In genomic region chr3:125914768-125915426, GRCh38 we compare ENCODE assay signal across 8 cellular contexts. TPM values are rescaled to one million over a fixed set of nuclear protein-coding genes. Genes with fewer than 3 reads are reported as not detected.
DNase-seq lines count a peak whose midpoint lies in the region; ATAC-seq and TF ChIP-seq lines count a peak whose summit lies in the region.
"Not testable (repeated sequence)": the region's sequence is repeated elsewhere in the genome, so short reads cannot be mapped to it uniquely, and the experiment has no call there.

No MANE protein-coding gene starts in this region.

- not testable (repeated sequence) for H3K9ac ChIP-seq in HUES64 (ENCODE audit: low read depth, low read length); iPS-15b (ENCODE audit: low read depth, low read length)
- H3K9ac ChIP-seq in duodenal mucosa (ENCODE audit: low read depth in 1 of 2, low read length in 2 of 2) = peak overlapping the region; percentile 59 to 75
- peak overlapping the region; percentile 52 for H3K9ac ChIP-seq in neural cell (ENCODE audit: low read length)

- 12% methylated on average over 8 of the region's 12 CpGs for WGBS in HUES64

- intact Hi-C loops in CD8-positive, alpha-beta T cell (cut with DNase I, micrococcal nuclease) = loop anchor here (2.0 to 10.0 kb wide), 10 partner anchors 320 to 1953 kb away; partner anchors contain the start of genes ABTB1 (in 2 of the 2), PLXNA1 (in 2 of the 2), CCDC14 (in 1 of the 2) and KLF15 (in 1 of the 2)
- intact Hi-C loops in OCI-LY7 (cut with micrococcal nuclease; ENCODE audit: unreplicated experiment) = loop anchor here (5.0 kb wide), 2 partner anchors 148 to 323 kb away; no protein-coding TSS in a partner anchor
- intact Hi-C loops in activated T-helper 1 cell treated with anti-CD3 and anti-CD28 coated beads, Interleukin-12 subunit alpha, Interleukin-12 subunit beta, Interleukin-2, Interleukin-4 antibody, amounts not matched to agents 30 ng/mL and 10 ng/mL and 1 ng/mL, durations not matched to agents 14 hours and 24 hours and 36 hours (cut with micrococcal nuclease) = loop anchor here (5.0 to 10.0 kb wide), 4 partner anchors 150 to 1760 kb away; partner anchors contain the start of genes ABTB1, UMPS and ZNF148

- H3K27me3 Mint-ChIP-seq in CD8-positive, alpha-beta T cell (ENCODE audit: low read depth); activated T-helper 1 cell treated with anti-CD3 and anti-CD28 coated beads, Interleukin-12 subunit alpha, Interleukin-12 subunit beta, Interleukin-2, Interleukin-4 antibody, amounts not matched to agents 30 ng/mL and 10 ng/mL and 1 ng/mL, durations not matched to agents 14 hours and 24 hours and 36 hours (ENCODE audit: insufficient read depth): not testable (repeated sequence)

- not testable (repeated sequence) for H3K9me3 ChIP-seq in CD8-positive, alpha-beta T cell (ENCODE audit: low read length); HUES64 (ENCODE audit: insufficient read depth, low read depth, low read length); OCI-LY7 (ENCODE audit: low read length); duodenal mucosa (ENCODE audit: control insufficient read depth in 1 of 2, low read length in 2 of 2); iPS-15b (ENCODE audit: control insufficient read depth, insufficient read depth, low read length); neural cell (ENCODE audit: low read length)

- POLR2A ChIA-PET in CD8-positive, alpha-beta T cell (lab: Charles Lee); OCI-LY7 (lab: Charles Lee): not testable (repeated sequence)

- not testable (repeated sequence) for TF ChIP-seq RAD21 in neural cell (conservative IDR thresholded peaks at IDR 0.05)

- TF ChIP-seq CTCF in CD8-positive, alpha-beta T cell (IDR thresholded peaks at IDR 0.05); OCI-LY7 (conservative IDR thresholded peaks at IDR 0.05; ENCODE audit: low read length); neural cell (IDR thresholded peaks at IDR 0.05; ENCODE audit: poor library complexity, severe bottlenecking): not testable (repeated sequence)

- not testable (repeated sequence) for H3K36me3 Mint-ChIP-seq in CD8-positive, alpha-beta T cell; activated T-helper 1 cell treated with anti-CD3 and anti-CD28 coated beads, Interleukin-12 subunit alpha, Interleukin-12 subunit beta, Interleukin-2, Interleukin-4 antibody, amounts not matched to agents 30 ng/mL and 10 ng/mL and 1 ng/mL, durations not matched to agents 14 hours and 24 hours and 36 hours (ENCODE audit: low read depth)

- CTCF ChIA-PET in CD8-positive, alpha-beta T cell (lab: Charles Lee); OCI-LY7 (lab: Charles Lee; ENCODE audit: unreplicated experiment): not testable (repeated sequence)

- H3K4me2 ChIP-seq in OCI-LY7 (ENCODE audit: low read length) = peak overlapping the region; percentile 56
- not testable (repeated sequence) for H3K4me2 ChIP-seq in neural cell (ENCODE audit: low read length)

- H2AFZ ChIP-seq in OCI-LY7 (ENCODE audit: low read length); neural cell (ENCODE audit: low read depth, low read length): not testable (repeated sequence)

- not testable (repeated sequence) for TF ChIP-seq EP300 in neural cell (conservative IDR thresholded peaks at IDR 0.05; ENCODE audit: poor library complexity, severe bottlenecking)

- H3K4me1 Mint-ChIP-seq in CD8-positive, alpha-beta T cell (ENCODE audit: low read depth) = peaks cover 19% of the 10 kb centered on the region
- H3K4me1 Mint-ChIP-seq in activated T-helper 1 cell treated with anti-CD3 and anti-CD28 coated beads, Interleukin-12 subunit alpha, Interleukin-12 subunit beta, Interleukin-2, Interleukin-4 antibody, amounts not matched to agents 30 ng/mL and 10 ng/mL and 1 ng/mL, durations not matched to agents 14 hours and 24 hours and 36 hours (ENCODE audit: low read depth) = peaks cover 24% of the 10 kb centered on the region

- not testable (repeated sequence) for H3K36me3 ChIP-seq in CD8-positive, alpha-beta T cell (ENCODE audit: insufficient read depth, low read length); HUES64 (ENCODE audit: insufficient read depth, low read length); OCI-LY7 (ENCODE audit: insufficient read depth, low read length); duodenal mucosa (ENCODE audit: control insufficient read depth in 1 of 2, insufficient read depth in 2 of 2, low read length in 2 of 2); iPS-15b (ENCODE audit: control insufficient read depth, insufficient read depth, low read length); neural cell (ENCODE audit: insufficient read depth, low read length)

- H3K9me3 Mint-ChIP-seq in CD8-positive, alpha-beta T cell; activated T-helper 1 cell treated with anti-CD3 and anti-CD28 coated beads, Interleukin-12 subunit alpha, Interleukin-12 subunit beta, Interleukin-2, Interleukin-4 antibody, amounts not matched to agents 30 ng/mL and 10 ng/mL and 1 ng/mL, durations not matched to agents 14 hours and 24 hours and 36 hours: not testable (repeated sequence)

- DNase-seq in CD8-positive, alpha-beta T cell; activated T-helper 1 cell treated with anti-CD3 and anti-CD28 coated beads, Interleukin-12 subunit alpha, Interleukin-12 subunit beta, Interleukin-2, Interleukin-4 antibody, amounts not matched to agents 30 ng/mL and 10 ng/mL and 1 ng/mL, durations not matched to agents 14 hours and 24 hours and 36 hours (ENCODE audit: low spot score): not testable (repeated sequence)
- DNase-seq in OCI-LY7 (ENCODE audit: low spot score) = peak; percentile 6

- not testable (repeated sequence) for ATAC-seq in CD8-positive, alpha-beta T cell

- H3F3A ChIP-seq in neural cell (ENCODE audit: insufficient read depth, low read length, poor library complexity, severe bottlenecking) = not testable (repeated sequence)

- H3K4me1 ChIP-seq in CD8-positive, alpha-beta T cell (ENCODE audit: insufficient read depth, low read length); HUES64 (ENCODE audit: insufficient read depth, low read length); duodenal mucosa (ENCODE audit: control insufficient read depth in 1 of 2, insufficient read depth in 2 of 2, low read length in 2 of 2); iPS-15b (ENCODE audit: control insufficient read depth, insufficient read depth, low read length): not testable (repeated sequence)
- peaks cover 23% of the 10 kb centered on the region for H3K4me1 ChIP-seq in OCI-LY7 (ENCODE audit: insufficient read depth, low read length, poor library complexity, severe bottlenecking)

- H3K4me3 Mint-ChIP-seq in CD8-positive, alpha-beta T cell = peak overlapping the region; percentile 90
- H3K4me3 Mint-ChIP-seq in activated T-helper 1 cell treated with anti-CD3 and anti-CD28 coated beads, Interleukin-12 subunit alpha, Interleukin-12 subunit beta, Interleukin-2, Interleukin-4 antibody, amounts not matched to agents 30 ng/mL and 10 ng/mL and 1 ng/mL, durations not matched to agents 14 hours and 24 hours and 36 hours = peak overlapping the region; percentile 86

- not testable (repeated sequence) for H4K20me1 ChIP-seq in OCI-LY7 (ENCODE audit: insufficient read depth, low read length); neural cell (ENCODE audit: insufficient read depth)

- peak overlapping the region; percentile 70 for H3K4me3 ChIP-seq in CD8-positive, alpha-beta T cell (ENCODE audit: low read depth, low read length)
- peak overlapping the region; percentile 63 for H3K4me3 ChIP-seq in HUES64 (ENCODE audit: low read length)
- peak overlapping the region; percentile 72 for H3K4me3 ChIP-seq in OCI-LY7 (ENCODE audit: low read depth, low read length, poor library complexity, severe bottlenecking)
- H3K4me3 ChIP-seq in duodenal mucosa (ENCODE audit: low read depth in 1 of 2, low read length in 2 of 2) = peak overlapping the region; percentile 35 to 65
- peak overlapping the region; percentile 55 for H3K4me3 ChIP-seq in iPS-15b (ENCODE audit: low read depth, low read length)
- peak overlapping the region; percentile 74 for H3K4me3 ChIP-seq in neural cell (ENCODE audit: low read length)

- peak overlapping the region; percentile 74 for H3K27ac ChIP-seq in CD8-positive, alpha-beta T cell (ENCODE audit: low read depth, low read length)
- not testable (repeated sequence) for H3K27ac ChIP-seq in HUES64 (ENCODE audit: low read depth, low read length); OCI-LY7 (ENCODE audit: low read depth, low read length, poor library complexity, severe bottlenecking); neural cell (ENCODE audit: low read length)
- H3K27ac ChIP-seq in duodenal mucosa (ENCODE audit: low read depth, low read length) (peak overlapping the region; percentile 81), temporal lobe (ENCODE audit: low read depth, low read length) (peak overlapping the region; percentile 44)

- not testable (repeated sequence) for H3K27me3 ChIP-seq in CD8-positive, alpha-beta T cell (ENCODE audit: insufficient read depth, low read length); HUES64 (ENCODE audit: insufficient read depth, low read length); duodenal mucosa (ENCODE audit: control insufficient read depth in 1 of 2, insufficient read depth in 2 of 2, low read length in 2 of 2); iPS-15b (ENCODE audit: control insufficient read depth, insufficient read depth, low read length); neural cell (ENCODE audit: insufficient read depth, low read depth, low read length)

- BruUV-seq in OCI-LY7 (replicated peaks; lab: Mats Ljungman, UMichigan) = not testable (repeated sequence)

- H3K9me2 ChIP-seq in OCI-LY7 (ENCODE audit: insufficient read depth, low read length); neural cell (ENCODE audit: insufficient read depth, low read length): not testable (repeated sequence)

- H3K79me2 ChIP-seq in OCI-LY7 (ENCODE audit: insufficient read depth, low read depth, low read length); neural cell (replicated peaks; ENCODE audit: insufficient read depth, low read length): not testable (repeated sequence)

- H3K27ac Mint-ChIP-seq in CD8-positive, alpha-beta T cell = peak overlapping the region; percentile 96
- H3K27ac Mint-ChIP-seq in activated T-helper 1 cell treated with anti-CD3 and anti-CD28 coated beads, Interleukin-12 subunit alpha, Interleukin-12 subunit beta, Interleukin-2, Interleukin-4 antibody, amounts not matched to agents 30 ng/mL and 10 ng/mL and 1 ng/mL, durations not matched to agents 14 hours and 24 hours and 36 hours = peak overlapping the region; percentile 67

RNA-seq across cellular contexts. Expression of gene ROPN1B, which starts 54.1 kb away (rescaled TPM):
- total RNA-seq in CD8-positive, alpha-beta T cell = not detected
- polyA plus RNA-seq in HUES64 (2013, experiment 1 of 2) = not detected
- polyA plus RNA-seq in HUES64 (2013, experiment 2 of 2) = not detected
- total RNA-seq in OCI-LY7 (2014; rRNA removed; shearing (Covaris generic)) = not detected in 2 replicates
- not detected in 2 replicates for total RNA-seq in OCI-LY7 (2022)
- not detected in 2 replicates for total RNA-seq in activated T-helper 1 cell treated with anti-CD3 and anti-CD28 coated beads, Interleukin-12 subunit alpha, Interleukin-12 subunit beta, Interleukin-2, Interleukin-4 antibody, amounts not matched to agents 30 ng/mL and 10 ng/mL and 1 ng/mL, durations not matched to agents 14 hours and 24 hours and 36 hours
- polyA plus RNA-seq in neural cell = 0.11 TPM in 1 of 2 replicates, not detected in the other
- 0.73 TPM in 1 of 2 replicates, not detected in the other for polyA minus RNA-seq in neural cell
- total RNA-seq in temporal lobe = 0.98 TPM
